ENCODE assay signal across 27 cellular contexts in genomic region chr6:24945046-24945445, GRCh38. TPM values are rescaled to one million over a fixed set of nuclear protein-coding genes. Genes with fewer than 3 reads are reported as not detected.
"Had no signal": no experiment of that assay in that cellular context is flagged by ENCODE, and none has a peak within 500 bp of the region (broad histone marks: within the 10 kb centered on the region; RNA-seq: fewer than 3 reads in every experiment).

No MANE protein-coding gene starts in this region.

- H3K4me3 Mint-ChIP-seq: immature natural killer cell, nephron progenitor cell, type B pancreatic cell had no signal

- FAIRE-seq: endometrium, small intestine had no signal

- H3K36me3 Mint-ChIP-seq: type B pancreatic cell had no signal

- H3K4me3 ChIP-seq: coronary artery, lower lobe of right lung, ovary, right lobe of liver, testis, tibial artery had no signal

- H3K36me3 ChIP-seq: lower lobe of right lung, ovary, right lobe of liver had no signal

- H3K27ac ChIP-seq: coronary artery, lower lobe of right lung, ovary, right lobe of liver, testis, tibial artery had no signal

- DNase-seq: dermis blood vessel endothelial cell; effector memory CD4-positive, alpha-beta T cell; erythroblast; hypothalamus; immature natural killer cell; islet precursor cell; kidney glomerular epithelial cell; left colon; left ventricle myocardium superior; lower lobe of right lung; nephron progenitor cell; occipital lobe; ovary; retina; right lobe of liver; small intestine; stimulated activated CD4-positive, alpha-beta T cell treated with anti-CD3 and anti-CD28 coated beads, Interleukin-15, amount 100 ng/mL, for 24 hours; stimulated activated CD4-positive, alpha-beta T cell treated with anti-CD3 and anti-CD28 coated beads, Interleukin-4, amount 100 ng/mL, for 1 hour; stimulated activated CD8-positive, alpha-beta memory T cell treated with anti-CD3 and anti-CD28 coated beads, Interleukin-4, amount 100 ng/mL, for 48 hours; stimulated activated naive CD8-positive, alpha-beta T cell treated with anti-CD3 and anti-CD28 coated beads, Interleukin-15, Interleukin-2, amounts not matched to agents 100 U/mL and 50 U/mL, for 24 hours; substantia nigra; testis; tibial artery had no signal

- H3K27me3 Mint-ChIP-seq: type B pancreatic cell had no signal

- H3K27ac Mint-ChIP-seq: nephron progenitor cell, type B pancreatic cell had no signal

- H3K27me3 ChIP-seq: ovary, right lobe of liver, testis, tibial artery had no signal

- ATAC-seq: left colon; left ventricle myocardium superior; lower lobe of right lung; right lobe of liver; stimulated activated naive CD8-positive, alpha-beta T cell treated with anti-CD3 and anti-CD28 coated beads, Interleukin-15, Interleukin-2, amounts not matched to agents 100 U/mL and 50 U/mL, for 24 hours had no signal

- H3K9me3 ChIP-seq: ovary, right lobe of liver, testis had no signal

- H3K4me1 ChIP-seq: lower lobe of right lung, right lobe of liver, testis, tibial artery had no signal

RNA-seq across cellular contexts. Expression of gene RIPOR2, which starts 9.3 kb away (rescaled TPM):
- total RNA-seq: pulmonary artery endothelial cell had no signal
